ENCODE assay signal across 8 cellular contexts in the genomic region with DNA sequence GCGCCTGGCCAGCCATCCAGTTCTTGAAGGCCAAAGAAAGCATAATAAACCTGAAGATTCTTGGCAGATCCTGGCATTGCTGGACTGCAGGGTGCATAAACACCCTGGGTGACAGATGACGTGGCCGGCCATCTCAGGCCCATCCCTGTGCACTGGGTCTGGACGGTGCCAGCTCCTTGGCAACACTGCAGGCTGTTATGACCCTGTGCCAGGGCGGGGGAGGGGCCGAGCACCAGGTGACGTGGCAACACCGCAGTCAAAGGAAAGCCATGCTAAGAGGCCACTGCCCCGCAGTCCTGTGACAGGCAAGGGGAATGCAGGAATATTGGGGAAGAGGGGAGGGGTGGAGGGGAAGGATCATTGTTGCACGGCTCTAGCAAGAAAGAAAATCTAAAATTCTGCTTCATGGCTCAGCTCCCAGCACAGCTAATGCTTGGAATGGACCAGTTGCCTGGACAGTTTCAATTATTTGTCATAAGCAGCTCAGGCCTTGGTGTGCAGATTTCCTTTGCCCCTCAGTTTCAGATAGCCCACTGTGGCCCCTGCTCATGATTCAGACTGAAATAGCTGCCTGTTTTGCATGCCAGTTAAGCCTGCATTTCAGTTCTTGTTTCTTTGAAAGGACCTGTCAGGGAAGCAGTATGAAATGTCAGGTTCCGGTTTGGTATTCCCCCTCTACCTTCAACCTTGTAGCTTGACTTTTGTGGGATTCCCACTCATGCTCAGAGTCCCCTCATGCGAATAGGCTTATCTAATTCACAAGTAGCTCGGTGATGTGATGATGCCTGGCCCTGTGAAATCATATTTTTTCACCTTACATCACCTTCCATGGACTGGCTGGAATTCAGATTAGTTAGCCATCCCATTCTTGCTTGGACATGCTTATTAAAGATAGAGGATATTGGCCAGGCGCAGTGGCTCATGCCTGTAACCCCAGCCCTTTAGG. TPM values are rescaled to one million over a fixed set of nuclear protein-coding genes. Genes with fewer than 3 reads are reported as not detected.
DNase-seq lines count a peak whose midpoint lies in the region; ATAC-seq and TF ChIP-seq lines count a peak whose summit lies in the region.

No MANE protein-coding gene starts in this region.

- peak overlapping the region; percentile 91 for H3K4me2 ChIP-seq in OCI-LY3 (ENCODE audit: low read length)

- H2AFZ ChIP-seq in OCI-LY3 (ENCODE audit: low read depth, low read length), result no peak overlapping the region

- H3K9me3 ChIP-seq in OCI-LY3 (ENCODE audit: insufficient read depth, low read length) (no peaks in the 10 kb centered on the region), gastroesophageal sphincter (no peaks in the 10 kb centered on the region), psoas muscle (no peaks in the 10 kb centered on the region)

- H4K20me1 ChIP-seq in OCI-LY3 (ENCODE audit: insufficient read depth, low read length), result no peaks in the 10 kb centered on the region

- no peaks in the 10 kb centered on the region for H3K79me2 ChIP-seq in OCI-LY3 (ENCODE audit: low read length)

- H3K36me3 ChIP-seq in OCI-LY3 (replicated peaks; ENCODE audit: low read depth, low read length) (no peaks in the 10 kb centered on the region), gastroesophageal sphincter (no peaks in the 10 kb centered on the region), psoas muscle (ENCODE audit: insufficient read depth in 1 of 2, low read depth in 1 of 2) (no peaks in the 10 kb centered on the region)

- no peaks in the 10 kb centered on the region for H3K27me3 ChIP-seq in OCI-LY3 (ENCODE audit: low read depth, low read length)
- no peaks in the 10 kb centered on the region for H3K27me3 ChIP-seq in gastroesophageal sphincter
- no peaks in the 10 kb centered on the region for H3K27me3 ChIP-seq in psoas muscle (ENCODE audit: insufficient read depth in 3 of 3, low read length in 2 of 3)

- DNase-seq in AG20443 (ENCODE audit: low spot score), result peak; percentile 29
- peak; percentile 81 to 95 for DNase-seq in psoas muscle
- no peak for DNase-seq in effector CD8-positive, alpha-beta T cell (lab: John Stamatoyannopoulos, UW)
- DNase-seq in dedifferentiated amniotic fluid mesenchymal stem cell (ENCODE audit: extremely low spot score), result no peak

- TF ChIP-seq EP300 in gastroesophageal sphincter (IDR thresholded peaks at IDR 0.05), result peak; percentile 16

- no peak for TF ChIP-seq POLR2A in gastroesophageal sphincter (IDR thresholded peaks at IDR 0.05)

- H3K27ac ChIP-seq in OCI-LY3 (ENCODE audit: low read length) (peak overlapping the region; percentile 96), gastroesophageal sphincter (peak overlapping the region; percentile 49 to 84 (median 80)), psoas muscle (peak overlapping the region; percentile 72)

- H3K4me3 ChIP-seq in OCI-LY3 (ENCODE audit: low read length) (peak overlapping the region; percentile 71), gastroesophageal sphincter (no peak overlapping the region), psoas muscle (no peak overlapping the region)

- intact Hi-C loops in psoas muscle (cut with DNase I), result no loop called here

- TF ChIP-seq CTCF in OCI-LY3 (IDR thresholded peaks at IDR 0.05; ENCODE audit: low read depth, low read length) (no peak), gastroesophageal sphincter (IDR thresholded peaks at IDR 0.05) (no peak), psoas muscle (IDR thresholded peaks at IDR 0.05) (no peak)

- peak overlapping the region; percentile 67 for H3K9ac ChIP-seq in OCI-LY3 (ENCODE audit: low read length)

- H3K4me1 ChIP-seq in OCI-LY3 (ENCODE audit: low read length) (peaks cover 56% of the 10 kb centered on the region), gastroesophageal sphincter (peaks cover 0 to 18% (median 0%) of the 10 kb centered on the region in 3 donors), psoas muscle (peaks cover 6% of the 10 kb centered on the region)

- ATAC-seq in GM18909 (IDR thresholded peaks at IDR 0.05; ENCODE audit: poor library complexity, unreplicated experiment) (peak; percentile 91), HG03025 (IDR thresholded peaks at IDR 0.05; ENCODE audit: low FRiP score, unreplicated experiment) (peak; percentile 89), gastroesophageal sphincter (peak; percentile 99), psoas muscle (peak; percentile 99 to 100 (median 100))

- WGBS in gastroesophageal sphincter (ENCODE audit: low coverage in 1 of 2), 2 donors, result 42 to 44% methylated on average over 4 to 5 of the region's 14 CpGs
- 23 to 36% (median 35%) methylated on average over 14 of the region's 14 CpGs for WGBS in psoas muscle, 3 donors

RNA-seq across cellular contexts. Expression of a gene that starts 29.7 kb away (rescaled TPM):
- total RNA-seq in gastroesophageal sphincter (100 to 1,000 TPM; 111 to 163 (median 116) TPM), psoas muscle (10 to 100 TPM; 77.6 to 90.9 (median 79.0) TPM)
- polyA plus RNA-seq in psoas muscle, result 10 to 100 TPM; 18.8 to 43.0 (median 21.5) TPM

Comparison
In these comparisons a context has a peak if more than half of its experiments do, and no peak if none do; other contexts are left out.
1. DNase-seq: peak in AG20443 (single experiment) and psoas muscle (2 of 2); none in effector CD8-positive, alpha-beta T cell (single experiment) and dedifferentiated amniotic fluid mesenchymal stem cell (single experiment).
2. Peak in every context shown above with its lines, with median percentiles within 50 percentile points of each other: ATAC-seq and H3K27ac ChIP-seq.